Comparison of ENCODE assay signal across 1 cellular context in genomic region chr2:149422337-149422990, GRCh38.
TF ChIP-seq lines count a peak whose summit lies in the region.

No MANE protein-coding gene starts in this region.

TF ChIP-seq in HCT116, 20 proteins besides CTCF, POLR2A, EP300 and RAD21 (continued from another document):
- TF ChIP-seq EGR1 (IDR thresholded peaks at IDR 0.05; ENCODE audit: low read depth) = no peak
- TF ChIP-seq SIN3A (IDR thresholded peaks at IDR 0.05; ENCODE audit: low read depth) = no peak
- TF ChIP-seq EZH2 (IDR thresholded peaks at IDR 0.05) = no peak
- TF ChIP-seq ELF1 (IDR thresholded peaks at IDR 0.05; ENCODE audit: borderline replicate concordance, low read depth) = no peak
- no peak for TF ChIP-seq ZBTB33 (IDR thresholded peaks at IDR 0.05; ENCODE audit: extremely low read depth, insufficient replicate concordance, low read length)
- TF ChIP-seq, protein P1, sequence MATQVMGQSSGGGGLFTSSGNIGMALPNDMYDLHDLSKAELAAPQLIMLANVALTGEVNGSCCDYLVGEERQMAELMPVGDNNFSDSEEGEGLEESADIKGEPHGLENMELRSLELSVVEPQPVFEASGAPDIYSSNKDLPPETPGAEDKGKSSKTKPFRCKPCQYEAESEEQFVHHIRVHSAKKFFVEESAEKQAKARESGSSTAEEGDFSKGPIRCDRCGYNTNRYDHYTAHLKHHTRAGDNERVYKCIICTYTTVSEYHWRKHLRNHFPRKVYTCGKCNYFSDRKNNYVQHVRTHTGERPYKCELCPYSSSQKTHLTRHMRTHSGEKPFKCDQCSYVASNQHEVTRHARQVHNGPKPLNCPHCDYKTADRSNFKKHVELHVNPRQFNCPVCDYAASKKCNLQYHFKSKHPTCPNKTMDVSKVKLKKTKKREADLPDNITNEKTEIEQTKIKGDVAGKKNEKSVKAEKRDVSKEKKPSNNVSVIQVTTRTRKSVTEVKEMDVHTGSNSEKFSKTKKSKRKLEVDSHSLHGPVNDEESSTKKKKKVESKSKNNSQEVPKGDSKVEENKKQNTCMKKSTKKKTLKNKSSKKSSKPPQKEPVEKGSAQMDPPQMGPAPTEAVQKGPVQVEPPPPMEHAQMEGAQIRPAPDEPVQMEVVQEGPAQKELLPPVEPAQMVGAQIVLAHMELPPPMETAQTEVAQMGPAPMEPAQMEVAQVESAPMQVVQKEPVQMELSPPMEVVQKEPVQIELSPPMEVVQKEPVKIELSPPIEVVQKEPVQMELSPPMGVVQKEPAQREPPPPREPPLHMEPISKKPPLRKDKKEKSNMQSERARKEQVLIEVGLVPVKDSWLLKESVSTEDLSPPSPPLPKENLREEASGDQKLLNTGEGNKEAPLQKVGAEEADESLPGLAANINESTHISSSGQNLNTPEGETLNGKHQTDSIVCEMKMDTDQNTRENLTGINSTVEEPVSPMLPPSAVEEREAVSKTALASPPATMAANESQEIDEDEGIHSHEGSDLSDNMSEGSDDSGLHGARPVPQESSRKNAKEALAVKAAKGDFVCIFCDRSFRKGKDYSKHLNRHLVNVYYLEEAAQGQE (IDR thresholded peaks at IDR 0.05; ENCODE audit: low read depth) = no peak
